ENCODE assay signal across 14 cellular contexts in the genomic region with DNA sequence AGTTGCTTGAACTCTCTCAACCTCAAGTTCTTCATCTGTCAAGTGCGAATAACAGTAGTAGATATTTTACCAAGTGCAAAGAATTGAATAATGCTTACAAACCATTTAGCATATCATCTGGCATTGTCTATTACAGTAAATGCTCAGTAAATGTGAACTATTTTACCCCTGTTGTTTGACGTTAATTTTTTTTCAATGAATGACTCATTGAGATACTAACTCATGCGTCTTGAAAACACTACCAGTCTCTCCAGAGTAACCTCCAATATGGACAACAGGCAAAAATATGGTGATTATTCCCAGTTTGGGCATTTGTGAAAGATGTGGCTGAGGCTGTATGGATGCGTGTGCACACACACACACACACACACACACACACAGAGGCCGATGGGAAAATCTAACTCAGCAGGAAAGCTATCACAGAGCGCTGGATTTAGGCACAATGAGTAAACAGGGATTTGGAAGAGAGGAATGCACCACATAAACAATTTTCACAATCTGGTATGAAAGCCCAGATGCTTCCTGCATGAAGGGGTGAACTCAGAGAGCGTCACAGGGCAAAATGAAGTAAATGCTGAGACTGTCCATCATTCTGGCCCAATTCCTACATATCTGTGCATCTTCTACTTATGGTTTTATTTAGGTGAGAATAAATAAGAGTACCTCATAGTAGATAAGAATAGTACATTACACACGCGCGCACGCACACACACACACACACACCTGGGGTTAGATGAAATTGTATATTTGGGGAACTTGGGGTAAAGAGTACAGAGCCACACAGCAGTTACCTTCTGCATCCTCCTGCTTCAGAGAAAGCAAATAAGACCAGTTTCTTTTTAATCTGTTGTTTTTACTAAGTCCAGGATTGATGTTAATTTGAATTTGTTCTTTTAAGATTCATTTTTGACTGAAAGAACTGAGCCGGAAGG.
DNase-seq lines count a peak whose midpoint lies in the region; ATAC-seq, FAIRE-seq and TF ChIP-seq lines count a peak whose summit lies in the region.
"Had no signal": no experiment of that assay in that cellular context is flagged by ENCODE, and none has a peak within 500 bp of the region (broad histone marks: within the 10 kb centered on the region; RNA-seq: fewer than 3 reads in every experiment).

No MANE protein-coding gene starts in this region.

- H3K27ac ChIP-seq in endothelial cell of umbilical vein (ENCODE audit: insufficient read depth, low read depth, low read length) = peak overlapping the region; percentile 100
- H3K27ac ChIP-seq in muscle layer of duodenum (ENCODE audit: low read length) = peak overlapping the region; percentile 3

- no peak overlapping the region for H3K4me3 Mint-ChIP-seq in activated CD8-positive, alpha-beta T cell treated with anti-CD3 and anti-CD28 coated beads, Interleukin-2, amount 10 ng/mL, durations not matched to agents 7 days and 5 days
- no peak overlapping the region for H3K4me3 Mint-ChIP-seq in effector memory CD8-positive, alpha-beta T cell
- H3K4me3 Mint-ChIP-seq: type B pancreatic cell had no signal

- no peaks in the 10 kb centered on the region for H3K79me2 ChIP-seq in endothelial cell of umbilical vein (ENCODE audit: control insufficient read depth, insufficient read depth, low read length)

- H3K4me3 ChIP-seq in MG63 = no peak overlapping the region
- H3K4me3 ChIP-seq in endothelial cell of umbilical vein (replicated peaks in 1 of 3; ENCODE audit: insufficient read depth in 1 of 3, low read depth in 1 of 3, low read length in 3 of 3) = no peak overlapping the region
- no peak overlapping the region for H3K4me3 ChIP-seq in muscle layer of duodenum (ENCODE audit: low read depth in 1 of 2, low read length in 2 of 2)

- no peak overlapping the region for H2AFZ ChIP-seq in endothelial cell of umbilical vein (ENCODE audit: low read depth, low read length)

- dilution Hi-C loops in endothelial cell of umbilical vein (cut with MboI; ENCODE audit: extremely low pct_ligation_motif_present, low sequenced_read_pairs) = loop anchor here (10.0 to 25.0 kb wide), 2 partner anchors 156 to 254 kb away; no protein-coding TSS in a partner anchor

- no peaks in the 10 kb centered on the region for H3K4me1 Mint-ChIP-seq in activated CD8-positive, alpha-beta T cell treated with anti-CD3 and anti-CD28 coated beads, Interleukin-2, amount 10 ng/mL, durations not matched to agents 7 days and 5 days (ENCODE audit: low read depth)
- H3K4me1 Mint-ChIP-seq in effector memory CD8-positive, alpha-beta T cell (ENCODE audit: low read depth in 2 of 2) = no peaks in the 10 kb centered on the region

- no peak for ATAC-seq in activated CD8-positive, alpha-beta T cell treated with anti-CD3 and anti-CD28 coated beads, Interleukin-2, amount 10 ng/mL, durations not matched to agents 7 days and 5 days
- no peak for ATAC-seq in effector memory CD8-positive, alpha-beta T cell (replicated peaks)

- POLR2A ChIA-PET in endothelial cell of umbilical vein (lab: Charles Lee) = interaction anchor here (0.7 to 1.8 kb wide), 5 partner anchors 78 to 161 kb away, joined by 3 to 7 read pairs (median 5); no protein-coding TSS in a partner anchor
- POLR2A ChIA-PET in activated CD8-positive, alpha-beta T cell treated with anti-CD3 and anti-CD28 coated beads, Interleukin-2, amount 10 ng/mL, durations not matched to agents 7 days and 5 days (lab: Charles Lee) = no interaction called here

- H4K20me1 ChIP-seq in endothelial cell of umbilical vein (replicated peaks; ENCODE audit: control insufficient read depth, extremely low read depth, insufficient read depth, low read length) = no peaks in the 10 kb centered on the region

- H3K27me3 ChIP-seq in MG63 = no peaks in the 10 kb centered on the region
- H3K27me3 ChIP-seq in endothelial cell of umbilical vein (ENCODE audit: control insufficient read depth in 2 of 2, insufficient read depth in 2 of 2, low read length in 2 of 2) = no peaks in the 10 kb centered on the region
- H3K27me3 ChIP-seq in muscle layer of duodenum (ENCODE audit: low read depth, low read length) = no peaks in the 10 kb centered on the region

- H3K9me3 ChIP-seq in MG63 (no peaks in the 10 kb centered on the region), endothelial cell of umbilical vein (replicated peaks; ENCODE audit: control insufficient read depth, insufficient read depth, low read length) (no peaks in the 10 kb centered on the region), muscle layer of duodenum (ENCODE audit: control insufficient read depth in 1 of 2, low read length in 2 of 2) (no peaks in the 10 kb centered on the region)

- H3K9me1 ChIP-seq in endothelial cell of umbilical vein (replicated peaks; ENCODE audit: control insufficient read depth, extremely low read depth, insufficient read depth, low read length) = no peaks in the 10 kb centered on the region

- H3K27ac Mint-ChIP-seq in activated CD8-positive, alpha-beta T cell treated with anti-CD3 and anti-CD28 coated beads, Interleukin-2, amount 10 ng/mL, durations not matched to agents 7 days and 5 days = no peak overlapping the region
- no peak overlapping the region for H3K27ac Mint-ChIP-seq in effector memory CD8-positive, alpha-beta T cell
- H3K27ac Mint-ChIP-seq: type B pancreatic cell had no signal

- peaks cover 70% of the 10 kb centered on the region for H3K4me1 ChIP-seq in endothelial cell of umbilical vein (ENCODE audit: control insufficient read depth, extremely low read depth, insufficient read depth, low read length)
- H3K4me1 ChIP-seq in muscle layer of duodenum (ENCODE audit: control insufficient read depth in 1 of 2, insufficient read depth in 2 of 2, low read length in 2 of 2) = peaks cover 9 to 15% of the 10 kb centered on the region in 2 donors

- no peaks in the 10 kb centered on the region for H3K36me3 Mint-ChIP-seq in activated CD8-positive, alpha-beta T cell treated with anti-CD3 and anti-CD28 coated beads, Interleukin-2, amount 10 ng/mL, durations not matched to agents 7 days and 5 days (ENCODE audit: low read depth)
- no peaks in the 10 kb centered on the region for H3K36me3 Mint-ChIP-seq in effector memory CD8-positive, alpha-beta T cell (ENCODE audit: insufficient read depth)
- H3K36me3 Mint-ChIP-seq: type B pancreatic cell had no signal

- DNase-seq in AG08395 (ENCODE audit: low spot score) (peak; percentile 33), MG63 (peak; percentile 60), endothelial cell of umbilical vein (ENCODE audit: low read depth, low spot score) (peak; percentile 89), head of caudate nucleus (no peak), NCI-H82 (lab: John Stamatoyannopoulos, UW) (no peak)
- no peak for DNase-seq in activated CD8-positive, alpha-beta T cell treated with anti-CD3 and anti-CD28 coated beads, Interleukin-2, amount 10 ng/mL, durations not matched to agents 7 days and 5 days
- DNase-seq in effector memory CD8-positive, alpha-beta T cell = no peak
- DNase-seq: activated CD4-positive, CD25-positive, alpha-beta regulatory T cell; amniotic stem cell; NCI-H1048; nucleus accumbens; SW 1271 had no signal

- H3K4me2 ChIP-seq in endothelial cell of umbilical vein (ENCODE audit: insufficient read depth, low read length) = peak overlapping the region; percentile 35

- CTCF ChIA-PET in endothelial cell of umbilical vein (lab: Charles Lee) = interaction anchor here (1.3 to 3.2 kb wide), 6 partner anchors 119 to 244 kb away, joined by 4 to 34 read pairs (median 26); no protein-coding TSS in a partner anchor
- CTCF ChIA-PET in activated CD8-positive, alpha-beta T cell treated with anti-CD3 and anti-CD28 coated beads, Interleukin-2, amount 10 ng/mL, durations not matched to agents 7 days and 5 days (lab: Charles Lee) = interaction anchor here (1.2 to 2.2 kb wide), 2 partner anchors 60 to 143 kb away, joined by 5 to 9 read pairs; no protein-coding TSS in a partner anchor

- H3K9ac ChIP-seq in endothelial cell of umbilical vein (replicated peaks; ENCODE audit: extremely low read depth, insufficient read depth, low read length) = peak overlapping the region; percentile 80

- BruUV-seq in endothelial cell of umbilical vein (replicated peaks; lab: Mats Ljungman, UMichigan) = no TSS peak

- H3K36me3 ChIP-seq in MG63 (no peaks in the 10 kb centered on the region), endothelial cell of umbilical vein (ENCODE audit: control insufficient read depth in 2 of 2, extremely low read depth in 1 of 2, insufficient read depth in 2 of 2, low read length in 2 of 2) (no peaks in the 10 kb centered on the region), muscle layer of duodenum (ENCODE audit: control insufficient read depth in 1 of 2, insufficient read depth in 2 of 2, low read length in 2 of 2) (no peaks in the 10 kb centered on the region)

- TF ChIP-seq CTCF in endothelial cell of umbilical vein (IDR thresholded peaks at IDR 0.05; ENCODE audit: extremely low read depth in 1 of 2, insufficient read depth in 1 of 2, low read depth in 1 of 2, low read length in 2 of 2) = no peak

- H3K9me3 Mint-ChIP-seq in activated CD8-positive, alpha-beta T cell treated with anti-CD3 and anti-CD28 coated beads, Interleukin-2, amount 10 ng/mL, durations not matched to agents 7 days and 5 days (ENCODE audit: insufficient read depth) = no peaks in the 10 kb centered on the region
- H3K9me3 Mint-ChIP-seq in effector memory CD8-positive, alpha-beta T cell = no peaks in the 10 kb centered on the region
- H3K9me3 Mint-ChIP-seq: type B pancreatic cell had no signal

- H3K27me3 Mint-ChIP-seq in activated CD8-positive, alpha-beta T cell treated with anti-CD3 and anti-CD28 coated beads, Interleukin-2, amount 10 ng/mL, durations not matched to agents 7 days and 5 days (ENCODE audit: low read depth) = peaks cover 4% of the 10 kb centered on the region
- peaks cover 0 to 6% of the 10 kb centered on the region in 2 donors for H3K27me3 Mint-ChIP-seq in effector memory CD8-positive, alpha-beta T cell

- intact Hi-C loops in endothelial cell of umbilical vein (cut with micrococcal nuclease) = no loop called here
- intact Hi-C loops in head of caudate nucleus (cut with DNase I) = loop anchor here (10.0 kb wide), 1 partner anchor 146 kb away; no protein-coding TSS in a partner anchor

- no peak for TF ChIP-seq POLR2A in endothelial cell of umbilical vein (IDR thresholded peaks at IDR 0.05; ENCODE audit: low read depth, low read length)

- FAIRE-seq in endothelial cell of umbilical vein (lab: Jason Lieb, UNC) = peak; percentile 8

TF ChIP-seq in endothelial cell of umbilical vein, 7 proteins besides CTCF, POLR2A, EP300 and RAD21:
- TF ChIP-seq EZH2 (IDR thresholded peaks at IDR 0.05; ENCODE audit: borderline replicate concordance, low read depth, low read length, severe bottlenecking) (no peak), JUN (IDR thresholded peaks at IDR 0.05; ENCODE audit: borderline replicate concordance, insufficient read depth, insufficient read length, low read depth) (peak; percentile 40), FOS (IDR thresholded peaks at IDR 0.05; ENCODE audit: borderline replicate concordance, insufficient read depth, low read length) (peak; percentile 77)

Comparison
In these comparisons a context has a peak if more than half of its experiments do, and no peak if none do; other contexts are left out.
1. DNase-seq: peak in AG08395 (single experiment), MG63 (single experiment) and endothelial cell of umbilical vein (single experiment); none in head of caudate nucleus (0 of 42), activated CD8-positive, alpha-beta T cell treated with anti-CD3 and anti-CD28 coated beads, Interleukin-2, amount 10 ng/mL, durations not matched to agents 7 days and 5 days (single experiment), NCI-H82 (single experiment) and effector memory CD8-positive, alpha-beta T cell (0 of 3).